In the genomic region with DNA sequence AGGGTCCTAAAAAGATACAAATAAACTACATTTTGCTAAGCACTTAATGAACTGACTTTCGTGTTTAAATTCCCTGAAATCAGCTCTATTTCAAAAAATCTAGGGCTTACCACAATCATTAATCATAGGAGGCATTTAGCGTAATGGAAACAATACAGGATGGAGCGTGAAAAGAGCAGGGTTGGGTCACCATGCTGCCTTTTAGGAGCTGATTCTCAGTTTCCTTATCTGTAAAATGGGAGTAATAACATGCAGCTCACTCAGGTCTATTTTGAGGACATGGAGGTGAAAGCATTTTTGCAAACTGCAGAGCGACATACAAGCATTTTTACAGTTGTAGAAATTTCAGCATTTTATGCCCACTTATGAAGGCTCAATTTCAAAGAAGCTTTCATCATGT, we compare ENCODE assay signal across 1 cellular context.
TF ChIP-seq lines count a peak whose summit lies in the region.

No MANE protein-coding gene starts in this region.

TF ChIP-seq in K562, 482 proteins besides CTCF, POLR2A, EP300 and RAD21:
- peak; percentile 61 for TF ChIP-seq RBM25 (IDR thresholded peaks at IDR 0.05; ENCODE audit: low read depth, low read length, severe bottlenecking)
- no peak for TF ChIP-seq EHMT2 (IDR thresholded peaks at IDR 0.05)
TF ChIP-seq in K562: peak in this region for 1.
